In genomic region chr7:76318488-76319353, GRCh38 we compare ENCODE assay signal across 8 cellular contexts. TPM values are rescaled to one million over a fixed set of nuclear protein-coding genes. Genes with fewer than 3 reads are reported as not detected.
DNase-seq lines count a peak whose midpoint lies in the region; ATAC-seq and TF ChIP-seq lines count a peak whose summit lies in the region.

No MANE protein-coding gene starts in this region.

- peaks cover 17 to 52% of the 10 kb centered on the region in 2 donors for H3K4me1 ChIP-seq in thoracic aorta (ENCODE audit: control insufficient read depth in 1 of 2, low read depth in 2 of 2)

- H3K9me3 ChIP-seq in thoracic aorta = no peaks in the 10 kb centered on the region

- H3K4me3 Mint-ChIP-seq in activated T-helper 1 cell treated with anti-CD3 and anti-CD28 coated beads, Interleukin-12 subunit alpha, Interleukin-12 subunit beta, Interleukin-2, Interleukin-4 antibody, amounts not matched to agents 30 ng/mL and 10 ng/mL and 1 ng/mL, durations not matched to agents 14 hours and 24 hours and 36 hours = peak overlapping the region; percentile 82
- peak overlapping the region; percentile 84 for H3K4me3 Mint-ChIP-seq in nephron progenitor cell

- no peak for TF ChIP-seq CTCF in nephron progenitor cell (IDR thresholded peaks at IDR 0.05)
- peak; percentile 47 for TF ChIP-seq CTCF in thoracic aorta (IDR thresholded peaks at IDR 0.05)

- peak overlapping the region; percentile 92 for H3K4me3 ChIP-seq in thoracic aorta

- H3K27me3 Mint-ChIP-seq in activated T-helper 1 cell treated with anti-CD3 and anti-CD28 coated beads, Interleukin-12 subunit alpha, Interleukin-12 subunit beta, Interleukin-2, Interleukin-4 antibody, amounts not matched to agents 30 ng/mL and 10 ng/mL and 1 ng/mL, durations not matched to agents 14 hours and 24 hours and 36 hours (ENCODE audit: insufficient read depth) = no peaks in the 10 kb centered on the region
- H3K27me3 Mint-ChIP-seq in nephron progenitor cell (ENCODE audit: low read depth, poor library complexity) = peaks cover 4% of the 10 kb centered on the region

- H3K27ac Mint-ChIP-seq in activated T-helper 1 cell treated with anti-CD3 and anti-CD28 coated beads, Interleukin-12 subunit alpha, Interleukin-12 subunit beta, Interleukin-2, Interleukin-4 antibody, amounts not matched to agents 30 ng/mL and 10 ng/mL and 1 ng/mL, durations not matched to agents 14 hours and 24 hours and 36 hours = peak overlapping the region; percentile 98
- peak overlapping the region; percentile 89 for H3K27ac Mint-ChIP-seq in nephron progenitor cell

- peak; percentile 30 for DNase-seq in DMS79 (lab: John Stamatoyannopoulos, UW)
- peak; percentile 74 for DNase-seq in HT1080 (ENCODE audit: low read depth)
- peak; percentile 64 for DNase-seq in activated T-helper 1 cell treated with anti-CD3 and anti-CD28 coated beads, Interleukin-12 subunit alpha, Interleukin-12 subunit beta, Interleukin-2, Interleukin-4 antibody, amounts not matched to agents 30 ng/mL and 10 ng/mL and 1 ng/mL, durations not matched to agents 14 hours and 24 hours and 36 hours (ENCODE audit: low spot score)
- peak; percentile 96 for DNase-seq in fibroblast of peridontal ligament (ENCODE audit: extremely low read depth)
- DNase-seq in nephron progenitor cell = peak; percentile 47
- no peak for DNase-seq in thoracic aorta (ENCODE audit: low spot score)

- no peaks in the 10 kb centered on the region for H3K9me3 Mint-ChIP-seq in activated T-helper 1 cell treated with anti-CD3 and anti-CD28 coated beads, Interleukin-12 subunit alpha, Interleukin-12 subunit beta, Interleukin-2, Interleukin-4 antibody, amounts not matched to agents 30 ng/mL and 10 ng/mL and 1 ng/mL, durations not matched to agents 14 hours and 24 hours and 36 hours
- no peaks in the 10 kb centered on the region for H3K9me3 Mint-ChIP-seq in nephron progenitor cell

- H3K27ac ChIP-seq in thoracic aorta = peak overlapping the region; percentile 96 to 99

- peaks cover 30% of the 10 kb centered on the region for H3K4me1 Mint-ChIP-seq in activated T-helper 1 cell treated with anti-CD3 and anti-CD28 coated beads, Interleukin-12 subunit alpha, Interleukin-12 subunit beta, Interleukin-2, Interleukin-4 antibody, amounts not matched to agents 30 ng/mL and 10 ng/mL and 1 ng/mL, durations not matched to agents 14 hours and 24 hours and 36 hours (ENCODE audit: low read depth)
- H3K4me1 Mint-ChIP-seq in nephron progenitor cell = peaks cover 21% of the 10 kb centered on the region

- no peaks in the 10 kb centered on the region for H3K36me3 ChIP-seq in thoracic aorta

- peak; percentile 44 for ATAC-seq in GM21423 (IDR thresholded peaks at IDR 0.05; ENCODE audit: unreplicated experiment)
- peak; percentile 28 for ATAC-seq in thoracic aorta (ENCODE audit: insufficient number of reproducible peaks, low FRiP score, low read depth)

- H3K27me3 ChIP-seq in thoracic aorta (replicated peaks; ENCODE audit: insufficient read depth) = no peaks in the 10 kb centered on the region

- intact Hi-C loops in activated T-helper 1 cell treated with anti-CD3 and anti-CD28 coated beads, Interleukin-12 subunit alpha, Interleukin-12 subunit beta, Interleukin-2, Interleukin-4 antibody, amounts not matched to agents 30 ng/mL and 10 ng/mL and 1 ng/mL, durations not matched to agents 14 hours and 24 hours and 36 hours (cut with micrococcal nuclease) = loop anchor here (1.0 to 10.0 kb wide), 13 partner anchors 15 to 444 kb away; partner anchors contain the start of genes MDH2, RHBDD2 and SRRM3

- peaks cover 11% of the 10 kb centered on the region for H3K36me3 Mint-ChIP-seq in activated T-helper 1 cell treated with anti-CD3 and anti-CD28 coated beads, Interleukin-12 subunit alpha, Interleukin-12 subunit beta, Interleukin-2, Interleukin-4 antibody, amounts not matched to agents 30 ng/mL and 10 ng/mL and 1 ng/mL, durations not matched to agents 14 hours and 24 hours and 36 hours (ENCODE audit: low read depth)
- peaks cover 21% of the 10 kb centered on the region for H3K36me3 Mint-ChIP-seq in nephron progenitor cell (ENCODE audit: low read depth)

TF ChIP-seq in PFSK-1, 5 proteins besides CTCF, POLR2A, EP300 and RAD21:
- TF ChIP-seq POLR2AphosphoS5 (IDR thresholded peaks at IDR 0.05; ENCODE audit: low read depth, low read length) = peak; percentile 44
- no peak for TF ChIP-seq SIN3A (IDR thresholded peaks at IDR 0.05; ENCODE audit: borderline replicate concordance, insufficient read depth, low read length)
TF ChIP-seq in PFSK-1: peak in this region for 1.

RNA-seq across cellular contexts. Expression of gene HSPB1, which starts 16.2 kb away (rescaled TPM):
- total RNA-seq in HT1080 (2014; rRNA removed; shearing (Covaris generic)) = 0.43 and 1.2 TPM in 2 replicates
- polyA plus RNA-seq in HT1080 (2015; cell fraction: cytosol; rRNA removed) = 3.5 and 11.5 TPM in 2 replicates
- polyA plus RNA-seq in HT1080 (2015; cell fraction: nucleus; rRNA removed) = 1.4 and 3.0 TPM in 2 replicates
- polyA plus RNA-seq in PFSK-1 (2012; ENCODE audit: insufficient read length, low read depth) = 2,108 TPM
- total RNA-seq in activated T-helper 1 cell treated with anti-CD3 and anti-CD28 coated beads, Interleukin-12 subunit alpha, Interleukin-12 subunit beta, Interleukin-2, Interleukin-4 antibody, amounts not matched to agents 30 ng/mL and 10 ng/mL and 1 ng/mL, durations not matched to agents 14 hours and 24 hours and 36 hours = 78.4 and 87.2 TPM in 2 replicates
- 1,000 to 10,000 TPM; 1,835 to 2,623 TPM for total RNA-seq in thoracic aorta

RNA-seq across cellular contexts. Expression of gene YWHAG, which starts 40.1 kb away (rescaled TPM):
- 71.3 and 93.3 TPM in 2 replicates for total RNA-seq in HT1080 (2014; rRNA removed; shearing (Covaris generic))
- 119 and 143 TPM in 2 replicates for polyA plus RNA-seq in HT1080 (2015; cell fraction: cytosol; rRNA removed)
- 112 and 128 TPM in 2 replicates for polyA plus RNA-seq in HT1080 (2015; cell fraction: nucleus; rRNA removed)
- 108 TPM for polyA plus RNA-seq in PFSK-1 (2012; ENCODE audit: insufficient read length, low read depth)
- 165 and 167 TPM in 2 replicates for total RNA-seq in activated T-helper 1 cell treated with anti-CD3 and anti-CD28 coated beads, Interleukin-12 subunit alpha, Interleukin-12 subunit beta, Interleukin-2, Interleukin-4 antibody, amounts not matched to agents 30 ng/mL and 10 ng/mL and 1 ng/mL, durations not matched to agents 14 hours and 24 hours and 36 hours
- total RNA-seq in thoracic aorta = 100 to 1,000 TPM in 1 of 2 donors, 10 to 100 TPM in 1; 63.2 to 129 TPM

Comparison
In these comparisons a context has a peak if more than half of its experiments do, and no peak if none do; other contexts are left out.
1. RNA of gene HSPB1, which starts 16.2 kb away (total RNA-seq): 1,835 to 2,623 TPM in thoracic aorta and 78.4 to 87.2 TPM in activated T-helper 1 cell treated with anti-CD3 and anti-CD28 coated beads, Interleukin-12 subunit alpha, Interleukin-12 subunit beta, Interleukin-2, Interleukin-4 antibody, amounts not matched to agents 30 ng/mL and 10 ng/mL and 1 ng/mL, durations not matched to agents 14 hours and 24 hours and 36 hours; 0.43 to 1.2 TPM in HT1080; every median in the first group is over 10 times any median in the second.